Comparison of ENCODE assay signal across 10 cellular contexts in genomic region chr16:85436636-85437160, GRCh38.
A peak's percentile ranks its signal among the peaks of the same experiment; 100 is the strongest.
DNase-seq lines count a peak whose midpoint lies in the region; ATAC-seq and TF ChIP-seq lines count a peak whose summit lies in the region.
"Had no signal": no experiment of that assay in that cellular context is flagged by ENCODE, and none has a peak within 500 bp of the region (broad histone marks: within the 10 kb centered on the region; RNA-seq: fewer than 3 reads in every experiment).

No MANE protein-coding gene starts in this region.

- H3K36me3 Mint-ChIP-seq in endodermal cell (ENCODE audit: low read depth): no peaks in the 10 kb centered on the region

- H3K27me3 ChIP-seq in endodermal cell (ENCODE audit: control insufficient read depth, insufficient read depth, low read length, poor library complexity, severe bottlenecking) (no peaks in the 10 kb centered on the region), transverse colon (no peaks in the 10 kb centered on the region)

- H3K4me1 Mint-ChIP-seq in endodermal cell: peaks cover 27% of the 10 kb centered on the region

- TF ChIP-seq POLR2A in transverse colon (IDR thresholded peaks at IDR 0.05): no peak

- H3K9me3 ChIP-seq in endodermal cell (ENCODE audit: control insufficient read depth, low read length) (no peaks in the 10 kb centered on the region), mesodermal cell (ENCODE audit: control insufficient read depth, low read length) (no peaks in the 10 kb centered on the region), transverse colon (no peaks in the 10 kb centered on the region)

- intact Hi-C loops in transverse colon (cut with DNase I; ENCODE audit: low total_unique reads): no loop called here

- H3K27me3 Mint-ChIP-seq in endodermal cell (ENCODE audit: insufficient read depth): no peaks in the 10 kb centered on the region

- H3K27ac Mint-ChIP-seq in endodermal cell: no peak overlapping the region

- H3K9ac ChIP-seq in endodermal cell (ENCODE audit: extremely low read depth, low read length, poor library complexity, severe bottlenecking): no peak overlapping the region

- in situ Hi-C loops in transverse colon (cut with MboI; ENCODE audit: low pct_ligation_motif_present in 1 of 4, low pct_unique_long_range_greater_than_20kb in 1 of 4, low sequenced_read_pairs in 3 of 4): loop anchor here in 2 of 4 donors (10.0 to 25.0 kb wide), 2 partner anchors 58 to 176 kb away; partner anchors contain the start of gene GSE1 (in 2 of the 2)

- H3K9me3 Mint-ChIP-seq in endodermal cell: no peaks in the 10 kb centered on the region

- H3K4me1 ChIP-seq in endodermal cell (ENCODE audit: control insufficient read depth, insufficient read depth, low read length): peaks cover 8% of the 10 kb centered on the region
- peaks cover 13% of the 10 kb centered on the region for H3K4me1 ChIP-seq in mesodermal cell (ENCODE audit: control insufficient read depth, insufficient read depth, low read length, poor library complexity, severe bottlenecking)
- peaks cover 20 to 33% (median 32%) of the 10 kb centered on the region in 4 donors for H3K4me1 ChIP-seq in transverse colon

- DNase-seq in DMS53 (lab: John Stamatoyannopoulos, UW) (peak; percentile 63), DMS53 treated with DMSO at 0.1 percent for 48 hours (lab: John Stamatoyannopoulos, UW; ENCODE audit: unreplicated experiment) (no peak), endodermal cell (no peak), transverse colon (peak; percentile 81), NCI-H345 (lab: John Stamatoyannopoulos, UW) (no peak)
- DNase-seq: 8988T; activated CD8-positive, alpha-beta memory T cell treated with anti-CD3 and anti-CD28 coated beads for 24 hours had no signal

- H3K4me3 ChIP-seq in endodermal cell (ENCODE audit: low read length) (no peak overlapping the region), mesodermal cell (ENCODE audit: extremely low read depth, insufficient read depth, low read length, poor library complexity, severe bottlenecking) (no peak overlapping the region), transverse colon (peak overlapping the region in 2 of 4 donors; percentile 15 to 16)

- TF ChIP-seq CTCF in endodermal cell (conservative IDR thresholded peaks at IDR 0.05): no peak
- no peak for TF ChIP-seq CTCF in transverse colon (IDR thresholded peaks at IDR 0.05)

- H3K4me3 Mint-ChIP-seq in endodermal cell: no peak overlapping the region

- WGBS in endodermal cell (ENCODE audit: insufficient coverage in 1 of 2, insufficient read length in 1 of 2), 2 experiments: 54 to 72% methylated on average over 10 to 35 of the region's 35 CpGs
- WGBS in mesodermal cell (ENCODE audit: insufficient coverage in 2 of 2), 2 experiments: 35 to 41% methylated on average over 23 to 32 of the region's 35 CpGs
- 33% methylated on average over 30 of the region's 35 CpGs; no CpG with 5 or more reads in 1 of the 2 donors for WGBS in transverse colon (ENCODE audit: low coverage in 1 of 2), 2 donors

- H3K36me3 ChIP-seq in endodermal cell (ENCODE audit: control insufficient read depth, insufficient read depth, low read length): no peaks in the 10 kb centered on the region
- no peaks in the 10 kb centered on the region for H3K36me3 ChIP-seq in mesodermal cell (ENCODE audit: control insufficient read depth, insufficient read depth, low read length)
- no peaks in the 10 kb centered on the region for H3K36me3 ChIP-seq in transverse colon

- ATAC-seq in GM21515 (IDR thresholded peaks at IDR 0.05; ENCODE audit: unreplicated experiment): no peak
- no peak for ATAC-seq in GM21447 (IDR thresholded peaks at IDR 0.05; ENCODE audit: unreplicated experiment)

- no peak for TF ChIP-seq EP300 in transverse colon (IDR thresholded peaks at IDR 0.05; ENCODE audit: low read depth)

- H3K27ac ChIP-seq in endodermal cell (ENCODE audit: low read depth, low read length): peak overlapping the region; percentile 73
- peak overlapping the region; percentile 23 for H3K27ac ChIP-seq in mesodermal cell (ENCODE audit: low read depth, low read length, severe bottlenecking)
- peak overlapping the region; percentile 87 to 93 (median 90) for H3K27ac ChIP-seq in transverse colon

Comparison
In these comparisons a context has a peak if more than half of its experiments do, and no peak if none do; other contexts are left out.
1. DNase-seq: peak in DMS53 (single experiment) and transverse colon (single experiment); none in DMS53 treated with DMSO at 0.1 percent for 48 hours (single experiment), endodermal cell (single experiment) and NCI-H345 (single experiment).
2. H3K27ac ChIP-seq: peak in every context shown above with its lines; median percentile 90 in transverse colon; 73 in endodermal cell; 23 in mesodermal cell.